ENCODE assay signal across 9 cellular contexts in genomic region chr17:46061435-46061834, GRCh38.
DNase-seq lines count a peak whose midpoint lies in the region; ATAC-seq and TF ChIP-seq lines count a peak whose summit lies in the region.
"Had no signal": no experiment of that assay in that cellular context is flagged by ENCODE, and none has a peak within 500 bp of the region (broad histone marks: within the 10 kb centered on the region; RNA-seq: fewer than 3 reads in every experiment).

No MANE protein-coding gene starts in this region.

- H3K4me1 Mint-ChIP-seq in CD14-positive monocyte (peaks cover 3% of the 10 kb centered on the region), WTC11 (peaks cover 37% of the 10 kb centered on the region)

- ATAC-seq in WTC11 (peak; percentile 64), HG03520 (IDR thresholded peaks at IDR 0.05; ENCODE audit: unreplicated experiment) (no peak), HG03439 (IDR thresholded peaks at IDR 0.05; ENCODE audit: unreplicated experiment) (no peak)

- peaks cover 57 to 73% of the 10 kb centered on the region in 2 donors for H3K36me3 Mint-ChIP-seq in CD14-positive monocyte
- peaks cover 25% of the 10 kb centered on the region for H3K36me3 Mint-ChIP-seq in WTC11

- DNase-seq in CD14-positive monocyte (ENCODE audit: low spot score) (no peak), HEK293T (ENCODE audit: extremely low spot score) (peak; percentile 38), WTC11 (ENCODE audit: low spot score) (no peak), lung microvascular endothelial cell (ENCODE audit: low read depth in 2 of 2) (peak; percentile 16 to 34), posterior vena cava (ENCODE audit: low spot score) (no peak), middle frontal gyrus (ENCODE audit: extremely low spot score, low spot score) (no peak)
- DNase-seq: activated naive CD4-positive, alpha-beta T cell treated with anti-CD3 and anti-CD28 coated beads for 36 hours had no signal

- no peaks in the 10 kb centered on the region for H3K9me3 Mint-ChIP-seq in CD14-positive monocyte
- no peaks in the 10 kb centered on the region for H3K9me3 Mint-ChIP-seq in WTC11
- H3K9me3 Mint-ChIP-seq: activated naive CD4-positive, alpha-beta T cell treated with anti-CD3 and anti-CD28 coated beads for 36 hours had no signal

- TF ChIP-seq CTCF in CD14-positive monocyte (IDR thresholded peaks at IDR 0.05) (peak; percentile 59), WTC11 (IDR thresholded peaks at IDR 0.05) (0 out of 2 replicates have a peak, but pooled peaks have one; percentile 29)

- no peaks in the 10 kb centered on the region for H3K27me3 Mint-ChIP-seq in CD14-positive monocyte (ENCODE audit: low read depth in 3 of 3)
- H3K27me3 Mint-ChIP-seq in WTC11 (ENCODE audit: low read depth): no peaks in the 10 kb centered on the region

- POLR2A ChIA-PET in HEK293T (lab: Yijun Ruan, JAX): no interaction called here
- POLR2A ChIA-PET in WTC11 (lab: Charles Lee): no interaction called here

- H3K4me3 Mint-ChIP-seq in CD14-positive monocyte: no peak overlapping the region
- no peak overlapping the region for H3K4me3 Mint-ChIP-seq in WTC11
- H3K4me3 Mint-ChIP-seq: activated naive CD4-positive, alpha-beta T cell treated with anti-CD3 and anti-CD28 coated beads for 36 hours had no signal

- peak overlapping the region in 1 of 7 donors; percentile 42 for H3K27ac Mint-ChIP-seq in CD14-positive monocyte
- H3K27ac Mint-ChIP-seq in WTC11: no peak overlapping the region
- H3K27ac Mint-ChIP-seq: activated naive CD4-positive, alpha-beta T cell treated with anti-CD3 and anti-CD28 coated beads for 36 hours had no signal

- intact Hi-C loops in CD14-positive monocyte (cut with micrococcal nuclease): no loop called here
- intact Hi-C loops in posterior vena cava (cut with DNase I): no loop called here

- CTCF ChIA-PET in HEK293T (lab: Yijun Ruan, JAX): interaction anchor here (0.6 kb wide), 1 partner anchor 14 kb away, joined by 3 read pairs; no protein-coding TSS in a partner anchor
- CTCF ChIA-PET in WTC11 (lab: Charles Lee): interaction anchor here (0.6 kb wide), 1 partner anchor 112 kb away, joined by 3 read pairs; no protein-coding TSS in a partner anchor

TF ChIP-seq in HEK293T, 16 proteins besides CTCF, POLR2A, EP300 and RAD21:
- TF ChIP-seq ELF4 (IDR thresholded peaks at IDR 0.05) (no peak), SUZ12 (IDR thresholded peaks at IDR 0.05) (no peak), FOXA1 (IDR thresholded peaks at IDR 0.05) (no peak), HDGF (IDR thresholded peaks at IDR 0.05; ENCODE audit: borderline replicate concordance) (no peak), L3MBTL2 (conservative IDR thresholded peaks at IDR 0.05) (no peak)

TF ChIP-seq in WTC11, 78 proteins besides CTCF, POLR2A, EP300 and RAD21:
- TF ChIP-seq ELF4 (CRISPR knock-in tag; IDR thresholded peaks at IDR 0.05; ENCODE audit: low read depth): no peak
- no peak for TF ChIP-seq MLX (CRISPR knock-in tag; IDR thresholded peaks at IDR 0.05)
- TF ChIP-seq CDX4 (CRISPR knock-in tag; IDR thresholded peaks at IDR 0.05; ENCODE audit: borderline replicate concordance): no peak
- no peak for TF ChIP-seq ETV6 (CRISPR knock-in tag; IDR thresholded peaks at IDR 0.05)
- TF ChIP-seq ZSCAN18 (CRISPR knock-in tag; IDR thresholded peaks at IDR 0.05): no peak
- TF ChIP-seq TEAD1 (CRISPR knock-in tag; IDR thresholded peaks at IDR 0.05): no peak
- TF ChIP-seq FOXJ3 (CRISPR knock-in tag; IDR thresholded peaks at IDR 0.05; ENCODE audit: borderline replicate concordance): no peak
- TF ChIP-seq JAZF1 (CRISPR knock-in tag; IDR thresholded peaks at IDR 0.05): no peak
- TF ChIP-seq STAT6 (CRISPR knock-in tag; conservative IDR thresholded peaks at IDR 0.05; ENCODE audit: low read depth): no peak

Comparison
In these comparisons a context has a peak if more than half of its experiments do, and no peak if none do; other contexts are left out.
1. DNase-seq: peak in HEK293T (single experiment) and lung microvascular endothelial cell (2 of 2); none in CD14-positive monocyte (single experiment), WTC11 (single experiment), posterior vena cava (single experiment) and middle frontal gyrus (single experiment).